Comparison of ENCODE assay signal across 8 cellular contexts in the genomic region with DNA sequence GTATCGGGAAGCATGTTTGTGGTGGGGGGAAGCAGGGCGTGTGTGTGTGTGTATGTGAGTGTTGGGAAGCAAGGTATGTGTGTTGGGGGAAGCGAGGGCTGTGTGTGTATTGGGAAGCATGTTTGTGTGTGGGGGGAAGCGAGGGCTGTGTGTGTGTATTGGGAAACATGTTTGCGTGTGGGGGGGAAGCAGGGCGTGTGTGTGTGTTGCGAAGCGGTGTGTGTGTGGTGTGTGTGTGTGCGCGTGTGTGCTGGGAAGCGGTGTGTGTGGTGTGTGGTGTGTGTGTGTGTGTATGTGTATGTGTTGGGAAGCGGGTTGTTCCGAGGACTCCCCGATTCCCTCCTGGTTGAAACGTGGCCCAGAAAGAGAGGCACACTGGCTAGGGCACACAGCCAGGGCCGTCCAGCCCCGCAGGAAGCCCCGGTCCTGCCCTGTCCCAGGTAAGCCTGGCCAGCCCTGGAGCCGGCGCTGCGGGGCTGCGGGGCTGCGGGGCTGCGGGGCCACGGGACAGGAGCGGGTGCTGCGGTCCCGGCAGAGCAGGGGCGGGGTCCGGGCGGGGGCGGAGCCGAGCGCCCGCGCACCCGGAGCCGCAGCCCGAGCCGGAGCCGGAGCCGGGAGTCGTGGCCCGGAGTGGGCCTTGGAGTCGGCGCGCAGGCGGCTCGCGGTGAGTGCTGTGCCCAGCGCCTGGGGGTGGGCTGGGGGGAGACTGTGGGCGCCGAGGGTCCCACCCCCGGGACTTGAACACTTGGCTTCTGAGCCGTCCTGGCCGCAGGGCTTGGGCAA. TPM values are rescaled to one million over a fixed set of nuclear protein-coding genes. Genes with fewer than 3 reads are reported as not detected.
A peak's percentile ranks its signal among the peaks of the same experiment; 100 is the strongest.
DNase-seq lines count a peak whose midpoint lies in the region; ATAC-seq, FAIRE-seq and TF ChIP-seq lines count a peak whose summit lies in the region.

A gene (plus strand): TSS at position 608 of the 783 bp plus-strand sequence. CDS start 5,890 bp downstream, outside the sequence.

- H3K4me1 Mint-ChIP-seq in activated naive CD4-positive, alpha-beta T cell treated with anti-CD3 and anti-CD28 coated beads, Interleukin-2, amount 10 ng/mL, durations not matched to agents 7 days and 5 days, result peaks cover 52% of the 10 kb centered on the region
- H3K4me1 Mint-ChIP-seq in stimulated activated effector memory CD8-positive, alpha-beta T cell treated with anti-CD3 and anti-CD28 coated beads, Interleukin-12 subunit alpha, Interleukin-12 subunit beta, amount 100 ng/mL, for 72 hours, result peaks cover 65% of the 10 kb centered on the region

- DNase-seq in A549 (ENCODE audit: low read depth in 1 of 2, low spot score in 1 of 2) (peak; percentile 10 to 51), GM23248 (peak; percentile 38), right cardiac atrium (peak in 2 of 3 donors; percentile 75 to 76), NCI-H345 (lab: John Stamatoyannopoulos, UW) (no peak), SIG-M5 treated with dmso at 0.1 percent for 504 hours (lab: John Stamatoyannopoulos, UW; ENCODE audit: unreplicated experiment) (no peak), NCI-H1048 (lab: John Stamatoyannopoulos, UW) (no peak)
- DNase-seq in activated naive CD4-positive, alpha-beta T cell treated with anti-CD3 and anti-CD28 coated beads, Interleukin-2, amount 10 ng/mL, durations not matched to agents 7 days and 5 days, result peak; percentile 47
- no peak for DNase-seq in stimulated activated effector memory CD8-positive, alpha-beta T cell treated with anti-CD3 and anti-CD28 coated beads, Interleukin-12 subunit alpha, Interleukin-12 subunit beta, amount 100 ng/mL, for 72 hours (ENCODE audit: low spot score in 2 of 2)

- peak within 1 kb of the TSS; percentile 46 for H3K4me3 ChIP-seq in A549
- H3K4me3 ChIP-seq in GM23248, result peak within 1 kb of the TSS; percentile 59
- H3K4me3 ChIP-seq in right cardiac atrium (ENCODE audit: low read length), result peak within 1 kb of the TSS; percentile 48

- no peaks in the 10 kb centered on the region for H3K9me2 ChIP-seq in GM23248 (ENCODE audit: insufficient read depth)

- 25% methylated on average over 36 of the region's 56 CpGs for WGBS in A549 (ENCODE audit: missing lambda C conversion rate)
- WGBS in GM23248 (ENCODE audit: low coverage in 1 of 2, low lambda C conversion rate in 2 of 2, missing lambda C conversion rate in 2 of 2), 2 experiments, result 17 to 29% methylated on average over 24 to 50 of the region's 56 CpGs
- 15% methylated on average over 56 of the region's 56 CpGs for WGBS in right cardiac atrium

- no peak within 1 kb of the TSS for H2AFZ ChIP-seq in GM23248

- peak within 1 kb of the TSS; percentile 36 to 70; a peak in 4 of 6 replicates for H3K27ac ChIP-seq in A549
- H3K27ac ChIP-seq in GM23248, result no peak within 1 kb of the TSS
- no peak within 1 kb of the TSS for H3K27ac ChIP-seq in right cardiac atrium (ENCODE audit: low read length)

- TF ChIP-seq RAD21 in A549 (conservative IDR thresholded peaks at IDR 0.05 in 1 of 2, IDR thresholded peaks at IDR 0.05 in 1 of 2), result no peak

- TF ChIP-seq POLR2A in A549 (IDR thresholded peaks at IDR 0.05; ENCODE audit: low read length), result no peak

- in situ Hi-C loops in GM23248 (cut with MboI), result no loop called here

- POLR2A ChIA-PET in A549 (lab: Yijun Ruan, JAX), result no interaction called here

- H4K20me1 ChIP-seq in GM23248 (ENCODE audit: insufficient read depth), result no peaks in the 10 kb centered on the region

- no peak for FAIRE-seq in A549 (lab: Jason Lieb, UNC)

- no peaks in the 10 kb centered on the region for H3K36me3 ChIP-seq in GM23248 (ENCODE audit: low read depth)

- TF ChIP-seq CTCF in A549 (IDR thresholded peaks at IDR 0.05), result no peak

- no peak within 1 kb of the TSS for H3K27ac Mint-ChIP-seq in activated naive CD4-positive, alpha-beta T cell treated with anti-CD3 and anti-CD28 coated beads, Interleukin-2, amount 10 ng/mL, durations not matched to agents 7 days and 5 days
- H3K27ac Mint-ChIP-seq in stimulated activated effector memory CD8-positive, alpha-beta T cell treated with anti-CD3 and anti-CD28 coated beads, Interleukin-12 subunit alpha, Interleukin-12 subunit beta, amount 100 ng/mL, for 72 hours, result peak within 1 kb of the TSS; percentile 96

- no peaks in the 10 kb centered on the region for H3K9me3 Mint-ChIP-seq in activated naive CD4-positive, alpha-beta T cell treated with anti-CD3 and anti-CD28 coated beads, Interleukin-2, amount 10 ng/mL, durations not matched to agents 7 days and 5 days
- no peaks in the 10 kb centered on the region for H3K9me3 Mint-ChIP-seq in stimulated activated effector memory CD8-positive, alpha-beta T cell treated with anti-CD3 and anti-CD28 coated beads, Interleukin-12 subunit alpha, Interleukin-12 subunit beta, amount 100 ng/mL, for 72 hours

- H3K79me2 ChIP-seq in GM23248 (ENCODE audit: insufficient read depth), result no peaks in the 10 kb centered on the region

- CTCF ChIA-PET in A549 (lab: Yijun Ruan, JAX), result no interaction called here
- CTCF ChIA-PET in activated naive CD4-positive, alpha-beta T cell treated with anti-CD3 and anti-CD28 coated beads, Interleukin-2, amount 10 ng/mL, durations not matched to agents 7 days and 5 days (lab: Charles Lee), result interaction anchor here (0.9 kb wide), 1 partner anchor 25 kb away, joined by 4 read pairs; no protein-coding TSS in a partner anchor

- peak within 1 kb of the TSS; percentile 14; the same call in 1 of the 2 replicates for H3K9ac ChIP-seq in GM23248

- no peaks in the 10 kb centered on the region for H3K36me3 Mint-ChIP-seq in activated naive CD4-positive, alpha-beta T cell treated with anti-CD3 and anti-CD28 coated beads, Interleukin-2, amount 10 ng/mL, durations not matched to agents 7 days and 5 days
- peaks cover 15% of the 10 kb centered on the region for H3K36me3 Mint-ChIP-seq in stimulated activated effector memory CD8-positive, alpha-beta T cell treated with anti-CD3 and anti-CD28 coated beads, Interleukin-12 subunit alpha, Interleukin-12 subunit beta, amount 100 ng/mL, for 72 hours

- H3K27me3 ChIP-seq in GM23248 (replicated peaks; ENCODE audit: insufficient read depth) (peaks cover 20% of the 10 kb centered on the region), right cardiac atrium (ENCODE audit: control insufficient read depth, insufficient read depth) (no peaks in the 10 kb centered on the region)

- H3K4me3 Mint-ChIP-seq in activated naive CD4-positive, alpha-beta T cell treated with anti-CD3 and anti-CD28 coated beads, Interleukin-2, amount 10 ng/mL, durations not matched to agents 7 days and 5 days, result peak within 1 kb of the TSS; percentile 67
- peak within 1 kb of the TSS; percentile 82 for H3K4me3 Mint-ChIP-seq in stimulated activated effector memory CD8-positive, alpha-beta T cell treated with anti-CD3 and anti-CD28 coated beads, Interleukin-12 subunit alpha, Interleukin-12 subunit beta, amount 100 ng/mL, for 72 hours

- peak; percentile 70 to 80 for ATAC-seq in A549
- ATAC-seq in right cardiac atrium, result peak; percentile 44 to 64
- ATAC-seq in stimulated activated effector memory CD8-positive, alpha-beta T cell treated with anti-CD3 and anti-CD28 coated beads, Interleukin-12 subunit alpha, Interleukin-12 subunit beta, amount 100 ng/mL, for 72 hours, result peak; percentile 11

- H3F3A ChIP-seq in GM23248 (ENCODE audit: insufficient read depth), result no peaks in the 10 kb centered on the region

- TF ChIP-seq EP300 in A549 (IDR thresholded peaks at IDR 0.05), result no peak

- peaks cover 34% of the 10 kb centered on the region for H3K27me3 Mint-ChIP-seq in activated naive CD4-positive, alpha-beta T cell treated with anti-CD3 and anti-CD28 coated beads, Interleukin-2, amount 10 ng/mL, durations not matched to agents 7 days and 5 days

- intact Hi-C loops in right cardiac atrium (cut with DNase I), result no loop called here

- H3K9me3 ChIP-seq in A549 (no peaks in the 10 kb centered on the region), GM23248 (ENCODE audit: low read depth) (no peaks in the 10 kb centered on the region), right cardiac atrium (ENCODE audit: control insufficient read depth, low read length) (no peaks in the 10 kb centered on the region)

- peak within 1 kb of the TSS; percentile 97 for H3K4me2 ChIP-seq in A549
- peak within 1 kb of the TSS; percentile 42 for H3K4me2 ChIP-seq in GM23248 (ENCODE audit: unreplicated experiment)

- H3K4me1 ChIP-seq in A549, result 0 out of 3 replicates have a peak, but pooled peaks cover 5% of the 10 kb centered on the region
- H3K4me1 ChIP-seq in GM23248 (ENCODE audit: insufficient read depth), result no peaks in the 10 kb centered on the region
- H3K4me1 ChIP-seq in right cardiac atrium (ENCODE audit: control insufficient read depth, insufficient read depth, low read length), result peaks cover 11% of the 10 kb centered on the region

TF ChIP-seq in A549, 52 proteins besides CTCF, POLR2A, EP300 and RAD21:
- TF ChIP-seq GATA3 (IDR thresholded peaks at IDR 0.05; ENCODE audit: borderline replicate concordance) (no peak), TP53 (CRISPR knock-in tag; IDR thresholded peaks at IDR 0.05) (no peak), HDAC2 (IDR thresholded peaks at IDR 0.05) (no peak), SREBF2 (IDR thresholded peaks at IDR 0.05) (no peak), CHD2 (IDR thresholded peaks at IDR 0.05; ENCODE audit: low read length, partially characterized antibody) (no peak)
- TF ChIP-seq, protein P1, sequence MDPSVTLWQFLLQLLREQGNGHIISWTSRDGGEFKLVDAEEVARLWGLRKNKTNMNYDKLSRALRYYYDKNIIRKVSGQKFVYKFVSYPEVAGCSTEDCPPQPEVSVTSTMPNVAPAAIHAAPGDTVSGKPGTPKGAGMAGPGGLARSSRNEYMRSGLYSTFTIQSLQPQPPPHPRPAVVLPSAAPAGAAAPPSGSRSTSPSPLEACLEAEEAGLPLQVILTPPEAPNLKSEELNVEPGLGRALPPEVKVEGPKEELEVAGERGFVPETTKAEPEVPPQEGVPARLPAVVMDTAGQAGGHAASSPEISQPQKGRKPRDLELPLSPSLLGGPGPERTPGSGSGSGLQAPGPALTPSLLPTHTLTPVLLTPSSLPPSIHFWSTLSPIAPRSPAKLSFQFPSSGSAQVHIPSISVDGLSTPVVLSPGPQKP (IDR thresholded peaks at IDR 0.05; ENCODE audit: low read depth, low read length), result no peak

RNA-seq across cellular contexts. Expression of the gene that starts here (rescaled TPM):
- polyA plus RNA-seq in A549 (2011; rRNA removed) (0.03 TPM in 1 of 2 replicates, not detected in the other), A549 (2017; fragmentation: RNase III; extraction: RNeasy Plus Mini Kit Qiagen cat#74134 plus additional on column Dnase treatment) (not detected in 3 replicates), GM23248 (2016; fragmentation: Nextera tagmentation; extraction: Ambion mirVana) (not detected in 2 replicates), right cardiac atrium (0.52 TPM)
- not detected in 2 replicates for polyA plus RNA-seq in A549 (2012; cell fraction: cytosol; rRNA removed)
- 0.02 TPM in 1 of 2 replicates, not detected in the other for polyA plus RNA-seq in A549 (2012; cell fraction: nucleus; rRNA removed)
- polyA minus RNA-seq in A549 (2011; rRNA and poly(A)+ RNA removed), result 0.12 TPM in 1 of 2 replicates, not detected in the other
- not detected in 2 replicates for total RNA-seq in GM23248 (2014; rRNA removed; shearing (Covaris generic))
- 1 to 10 TPM in 2 of 4 donors, under 1 TPM in 2; 0.74 to 1.5 (median 1.1) TPM for total RNA-seq in right cardiac atrium

Comparison
In these comparisons a context has a peak if more than half of its experiments do, and no peak if none do; other contexts are left out.
1. Peak in DNase-seq, ATAC-seq, H3K4me3 ChIP-seq, H3K27ac ChIP-seq and H3K4me2 ChIP-seq in A549; RNA of the gene not detected or under 1 TPM.
2. Peak in DNase-seq, H3K4me3 ChIP-seq, H3K9ac ChIP-seq and H3K4me2 ChIP-seq in GM23248; RNA of the gene not detected or under 1 TPM.
3. ATAC-seq: peak in every context shown above with its lines; median percentile 75 in A549; 54 in right cardiac atrium; 11 in stimulated activated effector memory CD8-positive, alpha-beta T cell treated with anti-CD3 and anti-CD28 coated beads, Interleukin-12 subunit alpha, Interleukin-12 subunit beta, amount 100 ng/mL, for 72 hours.
4. DNase-seq: peak in activated naive CD4-positive, alpha-beta T cell treated with anti-CD3 and anti-CD28 coated beads, Interleukin-2, amount 10 ng/mL, durations not matched to agents 7 days and 5 days (single experiment) and right cardiac atrium (2 of 3); none in stimulated activated effector memory CD8-positive, alpha-beta T cell treated with anti-CD3 and anti-CD28 coated beads, Interleukin-12 subunit alpha, Interleukin-12 subunit beta, amount 100 ng/mL, for 72 hours (0 of 2), NCI-H345 (single experiment), SIG-M5 treated with dmso at 0.1 percent for 504 hours (single experiment) and NCI-H1048 (single experiment).
5. Peak in every context shown above with its lines, with median percentiles within 50 percentile points of each other: H3K4me3 ChIP-seq.